Comparison of ENCODE assay signal across 16 cellular contexts in genomic region chr1:177065430-177065829, GRCh38.
"Had no signal": no experiment of that assay in that cellular context is flagged by ENCODE, and none has a peak within 500 bp of the region (broad histone marks: within the 10 kb centered on the region; RNA-seq: fewer than 3 reads in every experiment).

No MANE protein-coding gene starts in this region.

- H3K4me3 ChIP-seq: lung, mucosa of descending colon had no signal

- H3K4me1 ChIP-seq: foreskin keratinocyte had no signal

- H3K27ac ChIP-seq: foreskin keratinocyte had no signal

- DNase-seq: activated CD4-positive, alpha-beta T cell treated with anti-CD3 and anti-CD28 coated beads for 1 hour; activated CD4-positive, alpha-beta T cell treated with anti-CD3 and anti-CD28 coated beads, Interleukin-2, amount 50 U/mL, for 4 hours; activated naive CD4-positive, alpha-beta T cell; activated naive CD8-positive, alpha-beta T cell treated with anti-CD3 and anti-CD28 coated beads, Interleukin-2, amount 10 ng/mL, durations not matched to agents 7 days and 5 days; activated T-cell treated with anti-CD3 and anti-CD28 coated beads for 4 hours; cortex of kidney; effector CD4-positive, alpha-beta T cell; foreskin keratinocyte; left colon; mucosa of descending colon; naive thymus-derived CD4-positive, alpha-beta T cell; stimulated activated CD4-positive, alpha-beta T cell treated with anti-CD3 and anti-CD28 coated beads, Interleukin-2, amount 100 ng/mL, for 48 hours; stimulated activated naive CD4-positive, alpha-beta T cell treated with Interleukin-2 at 50 U/mL for 16 hours; substantia nigra; trophoblast cell had no signal

- H3K9me3 ChIP-seq: mucosa of descending colon had no signal
